In the genomic region with DNA sequence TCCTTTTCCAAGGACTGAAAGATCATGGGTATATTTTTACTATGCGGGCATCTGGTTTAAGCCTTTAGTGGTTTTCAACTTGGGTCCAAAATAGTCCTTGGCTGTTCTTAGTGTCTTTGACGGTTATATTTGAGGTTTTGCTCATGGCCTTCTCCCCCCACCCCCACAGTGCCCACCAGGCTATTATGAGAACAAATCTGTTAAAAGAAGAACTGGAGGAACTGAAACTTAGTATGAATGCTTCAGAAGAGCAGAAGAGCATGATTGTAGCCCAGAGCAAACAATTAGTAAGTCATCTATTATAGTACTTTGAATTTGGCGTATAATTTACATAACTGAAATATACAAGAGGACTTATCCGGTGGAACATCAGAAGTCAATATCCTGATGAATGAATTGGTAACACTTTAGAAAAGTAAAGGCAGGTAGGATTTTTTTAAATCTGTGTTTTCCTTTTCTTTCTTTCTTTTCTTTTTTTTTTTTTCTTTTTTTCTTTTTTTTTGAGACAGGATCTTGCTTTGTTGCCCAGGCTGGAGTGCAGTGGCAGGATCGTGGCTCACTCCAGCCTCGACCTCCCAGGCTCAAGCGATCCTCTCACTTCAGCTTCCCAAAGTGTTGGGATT, we compare ENCODE assay signal across 1 cellular context.
A peak's percentile ranks its signal among the peaks of the same experiment; 100 is the strongest.
TF ChIP-seq lines count a peak whose summit lies in the region.

No MANE protein-coding gene starts in this region.

TF ChIP-seq in GM12878, 131 proteins besides CTCF, POLR2A, EP300 and RAD21 (continued from another document and continues in another):
- TF ChIP-seq, protein P1, sequence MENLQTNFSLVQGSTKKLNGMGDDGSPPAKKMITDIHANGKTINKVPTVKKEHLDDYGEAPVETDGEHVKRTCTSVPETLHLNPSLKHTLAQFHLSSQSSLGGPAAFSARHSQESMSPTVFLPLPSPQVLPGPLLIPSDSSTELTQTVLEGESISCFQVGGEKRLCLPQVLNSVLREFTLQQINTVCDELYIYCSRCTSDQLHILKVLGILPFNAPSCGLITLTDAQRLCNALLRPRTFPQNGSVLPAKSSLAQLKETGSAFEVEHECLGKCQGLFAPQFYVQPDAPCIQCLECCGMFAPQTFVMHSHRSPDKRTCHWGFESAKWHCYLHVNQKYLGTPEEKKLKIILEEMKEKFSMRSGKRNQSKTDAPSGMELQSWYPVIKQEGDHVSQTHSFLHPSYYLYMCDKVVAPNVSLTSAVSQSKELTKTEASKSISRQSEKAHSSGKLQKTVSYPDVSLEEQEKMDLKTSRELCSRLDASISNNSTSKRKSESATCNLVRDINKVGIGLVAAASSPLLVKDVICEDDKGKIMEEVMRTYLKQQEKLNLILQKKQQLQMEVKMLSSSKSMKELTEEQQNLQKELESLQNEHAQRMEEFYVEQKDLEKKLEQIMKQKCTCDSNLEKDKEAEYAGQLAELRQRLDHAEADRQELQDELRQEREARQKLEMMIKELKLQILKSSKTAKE (IDR thresholded peaks at IDR 0.05; ENCODE audit: low read depth, poor library complexity, severe bottlenecking) = peak; percentile 94
- TF ChIP-seq PAX5 (IDR thresholded peaks at IDR 0.05; ENCODE audit: borderline replicate concordance, low read depth, low read length) = peak; percentile 89
- peak; percentile 66; the same call in 1 of the 2 replicates for TF ChIP-seq YY1 (IDR thresholded peaks at IDR 0.05; ENCODE audit: low read depth, low read length)
- TF ChIP-seq MYC (IDR thresholded peaks at IDR 0.05; ENCODE audit: insufficient read depth, insufficient read length, insufficient replicate concordance, low read length, severe bottlenecking) = no peak
- TF ChIP-seq RELA (IDR thresholded peaks at IDR 0.05; ENCODE audit: borderline replicate concordance, partially characterized antibody) = no peak
- no peak for TF ChIP-seq SMC3 (IDR thresholded peaks at IDR 0.05; ENCODE audit: borderline replicate concordance, low read length)
- TF ChIP-seq TCF7 (IDR thresholded peaks at IDR 0.05; ENCODE audit: borderline replicate concordance) = peak; percentile 84
- TF ChIP-seq, protein P2, sequence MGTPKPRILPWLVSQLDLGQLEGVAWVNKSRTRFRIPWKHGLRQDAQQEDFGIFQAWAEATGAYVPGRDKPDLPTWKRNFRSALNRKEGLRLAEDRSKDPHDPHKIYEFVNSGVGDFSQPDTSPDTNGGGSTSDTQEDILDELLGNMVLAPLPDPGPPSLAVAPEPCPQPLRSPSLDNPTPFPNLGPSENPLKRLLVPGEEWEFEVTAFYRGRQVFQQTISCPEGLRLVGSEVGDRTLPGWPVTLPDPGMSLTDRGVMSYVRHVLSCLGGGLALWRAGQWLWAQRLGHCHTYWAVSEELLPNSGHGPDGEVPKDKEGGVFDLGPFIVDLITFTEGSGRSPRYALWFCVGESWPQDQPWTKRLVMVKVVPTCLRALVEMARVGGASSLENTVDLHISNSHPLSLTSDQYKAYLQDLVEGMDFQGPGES (IDR thresholded peaks at IDR 0.05) = no peak
- TF ChIP-seq, protein P3, sequence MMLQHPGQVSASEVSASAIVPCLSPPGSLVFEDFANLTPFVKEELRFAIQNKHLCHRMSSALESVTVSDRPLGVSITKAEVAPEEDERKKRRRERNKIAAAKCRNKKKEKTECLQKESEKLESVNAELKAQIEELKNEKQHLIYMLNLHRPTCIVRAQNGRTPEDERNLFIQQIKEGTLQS (IDR thresholded peaks at IDR 0.05; ENCODE audit: borderline replicate concordance, extremely low read depth, low read depth, low read length) = no peak
- no peak for TF ChIP-seq NFXL1 (IDR thresholded peaks at IDR 0.05; ENCODE audit: borderline replicate concordance)
- TF ChIP-seq FOXM1 (IDR thresholded peaks at IDR 0.05; ENCODE audit: low read depth, low read length) = peak; percentile 100
- TF ChIP-seq ZNF24 (IDR thresholded peaks at IDR 0.05) = peak; percentile 84
- TF ChIP-seq KAT2A (conservative IDR thresholded peaks at IDR 0.05; ENCODE audit: control insufficient read depth, low read depth, low read length) = no peak
- TF ChIP-seq SIN3A (IDR thresholded peaks at IDR 0.05; ENCODE audit: low read depth, low read length) = no peak
- TF ChIP-seq, protein P4, sequence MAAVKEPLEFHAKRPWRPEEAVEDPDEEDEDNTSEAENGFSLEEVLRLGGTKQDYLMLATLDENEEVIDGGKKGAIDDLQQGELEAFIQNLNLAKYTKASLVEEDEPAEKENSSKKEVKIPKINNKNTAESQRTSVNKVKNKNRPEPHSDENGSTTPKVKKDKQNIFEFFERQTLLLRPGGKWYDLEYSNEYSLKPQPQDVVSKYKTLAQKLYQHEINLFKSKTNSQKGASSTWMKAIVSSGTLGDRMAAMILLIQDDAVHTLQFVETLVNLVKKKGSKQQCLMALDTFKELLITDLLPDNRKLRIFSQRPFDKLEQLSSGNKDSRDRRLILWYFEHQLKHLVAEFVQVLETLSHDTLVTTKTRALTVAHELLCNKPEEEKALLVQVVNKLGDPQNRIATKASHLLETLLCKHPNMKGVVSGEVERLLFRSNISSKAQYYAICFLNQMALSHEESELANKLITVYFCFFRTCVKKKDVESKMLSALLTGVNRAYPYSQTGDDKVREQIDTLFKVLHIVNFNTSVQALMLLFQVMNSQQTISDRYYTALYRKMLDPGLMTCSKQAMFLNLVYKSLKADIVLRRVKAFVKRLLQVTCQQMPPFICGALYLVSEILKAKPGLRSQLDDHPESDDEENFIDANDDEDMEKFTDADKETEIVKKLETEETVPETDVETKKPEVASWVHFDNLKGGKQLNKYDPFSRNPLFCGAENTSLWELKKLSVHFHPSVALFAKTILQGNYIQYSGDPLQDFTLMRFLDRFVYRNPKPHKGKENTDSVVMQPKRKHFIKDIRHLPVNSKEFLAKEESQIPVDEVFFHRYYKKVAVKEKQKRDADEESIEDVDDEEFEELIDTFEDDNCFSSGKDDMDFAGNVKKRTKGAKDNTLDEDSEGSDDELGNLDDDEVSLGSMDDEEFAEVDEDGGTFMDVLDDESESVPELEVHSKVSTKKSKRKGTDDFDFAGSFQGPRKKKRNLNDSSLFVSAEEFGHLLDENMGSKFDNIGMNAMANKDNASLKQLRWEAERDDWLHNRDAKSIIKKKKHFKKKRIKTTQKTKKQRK (IDR thresholded peaks at IDR 0.05; ENCODE audit: low read depth, low read length) = no peak
- no peak for TF ChIP-seq SUZ12 (IDR thresholded peaks at IDR 0.05; ENCODE audit: unreplicated experiment)
- no peak for TF ChIP-seq KLF5 (IDR thresholded peaks at IDR 0.05; ENCODE audit: partially characterized antibody)
- peak; percentile 76 for TF ChIP-seq JUNB (IDR thresholded peaks at IDR 0.05)
- TF ChIP-seq HDAC2 (IDR thresholded peaks at IDR 0.05) = no peak
- TF ChIP-seq ZBED1 (IDR thresholded peaks at IDR 0.05; ENCODE audit: borderline replicate concordance) = peak; percentile 98
- TF ChIP-seq POLR2AphosphoS5 (IDR thresholded peaks at IDR 0.05; ENCODE audit: low read length) = no peak
- TF ChIP-seq, protein P5, sequence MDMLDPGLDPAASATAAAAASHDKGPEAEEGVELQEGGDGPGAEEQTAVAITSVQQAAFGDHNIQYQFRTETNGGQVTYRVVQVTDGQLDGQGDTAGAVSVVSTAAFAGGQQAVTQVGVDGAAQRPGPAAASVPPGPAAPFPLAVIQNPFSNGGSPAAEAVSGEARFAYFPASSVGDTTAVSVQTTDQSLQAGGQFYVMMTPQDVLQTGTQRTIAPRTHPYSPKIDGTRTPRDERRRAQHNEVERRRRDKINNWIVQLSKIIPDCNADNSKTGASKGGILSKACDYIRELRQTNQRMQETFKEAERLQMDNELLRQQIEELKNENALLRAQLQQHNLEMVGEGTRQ (IDR thresholded peaks at IDR 0.05; ENCODE audit: borderline replicate concordance, low read depth, low read length) = no peak
- TF ChIP-seq BACH1 (IDR thresholded peaks at IDR 0.05; ENCODE audit: borderline replicate concordance) = peak; percentile 54; the same call in 1 of the 2 replicates
- TF ChIP-seq, protein P6, sequence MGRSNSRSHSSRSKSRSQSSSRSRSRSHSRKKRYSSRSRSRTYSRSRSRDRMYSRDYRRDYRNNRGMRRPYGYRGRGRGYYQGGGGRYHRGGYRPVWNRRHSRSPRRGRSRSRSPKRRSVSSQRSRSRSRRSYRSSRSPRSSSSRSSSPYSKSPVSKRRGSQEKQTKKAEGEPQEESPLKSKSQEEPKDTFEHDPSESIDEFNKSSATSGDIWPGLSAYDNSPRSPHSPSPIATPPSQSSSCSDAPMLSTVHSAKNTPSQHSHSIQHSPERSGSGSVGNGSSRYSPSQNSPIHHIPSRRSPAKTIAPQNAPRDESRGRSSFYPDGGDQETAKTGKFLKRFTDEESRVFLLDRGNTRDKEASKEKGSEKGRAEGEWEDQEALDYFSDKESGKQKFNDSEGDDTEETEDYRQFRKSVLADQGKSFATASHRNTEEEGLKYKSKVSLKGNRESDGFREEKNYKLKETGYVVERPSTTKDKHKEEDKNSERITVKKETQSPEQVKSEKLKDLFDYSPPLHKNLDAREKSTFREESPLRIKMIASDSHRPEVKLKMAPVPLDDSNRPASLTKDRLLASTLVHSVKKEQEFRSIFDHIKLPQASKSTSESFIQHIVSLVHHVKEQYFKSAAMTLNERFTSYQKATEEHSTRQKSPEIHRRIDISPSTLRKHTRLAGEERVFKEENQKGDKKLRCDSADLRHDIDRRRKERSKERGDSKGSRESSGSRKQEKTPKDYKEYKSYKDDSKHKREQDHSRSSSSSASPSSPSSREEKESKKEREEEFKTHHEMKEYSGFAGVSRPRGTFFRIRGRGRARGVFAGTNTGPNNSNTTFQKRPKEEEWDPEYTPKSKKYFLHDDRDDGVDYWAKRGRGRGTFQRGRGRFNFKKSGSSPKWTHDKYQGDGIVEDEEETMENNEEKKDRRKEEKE (IDR thresholded peaks at IDR 0.05) = no peak
- TF ChIP-seq RAD51 (IDR thresholded peaks at IDR 0.05) = peak; percentile 40; the same call in 1 of the 2 replicates
- 0 out of 2 replicates have a peak, but pooled peaks have one; percentile 31 for TF ChIP-seq ZSCAN29 (IDR thresholded peaks at IDR 0.05)
- TF ChIP-seq, protein P7, sequence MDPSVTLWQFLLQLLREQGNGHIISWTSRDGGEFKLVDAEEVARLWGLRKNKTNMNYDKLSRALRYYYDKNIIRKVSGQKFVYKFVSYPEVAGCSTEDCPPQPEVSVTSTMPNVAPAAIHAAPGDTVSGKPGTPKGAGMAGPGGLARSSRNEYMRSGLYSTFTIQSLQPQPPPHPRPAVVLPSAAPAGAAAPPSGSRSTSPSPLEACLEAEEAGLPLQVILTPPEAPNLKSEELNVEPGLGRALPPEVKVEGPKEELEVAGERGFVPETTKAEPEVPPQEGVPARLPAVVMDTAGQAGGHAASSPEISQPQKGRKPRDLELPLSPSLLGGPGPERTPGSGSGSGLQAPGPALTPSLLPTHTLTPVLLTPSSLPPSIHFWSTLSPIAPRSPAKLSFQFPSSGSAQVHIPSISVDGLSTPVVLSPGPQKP (IDR thresholded peaks at IDR 0.05; ENCODE audit: low read depth, low read length) = no peak
- no peak for TF ChIP-seq NFYA (IDR thresholded peaks at IDR 0.05; ENCODE audit: borderline replicate concordance, low read depth, low read length)
- TF ChIP-seq, protein P8, sequence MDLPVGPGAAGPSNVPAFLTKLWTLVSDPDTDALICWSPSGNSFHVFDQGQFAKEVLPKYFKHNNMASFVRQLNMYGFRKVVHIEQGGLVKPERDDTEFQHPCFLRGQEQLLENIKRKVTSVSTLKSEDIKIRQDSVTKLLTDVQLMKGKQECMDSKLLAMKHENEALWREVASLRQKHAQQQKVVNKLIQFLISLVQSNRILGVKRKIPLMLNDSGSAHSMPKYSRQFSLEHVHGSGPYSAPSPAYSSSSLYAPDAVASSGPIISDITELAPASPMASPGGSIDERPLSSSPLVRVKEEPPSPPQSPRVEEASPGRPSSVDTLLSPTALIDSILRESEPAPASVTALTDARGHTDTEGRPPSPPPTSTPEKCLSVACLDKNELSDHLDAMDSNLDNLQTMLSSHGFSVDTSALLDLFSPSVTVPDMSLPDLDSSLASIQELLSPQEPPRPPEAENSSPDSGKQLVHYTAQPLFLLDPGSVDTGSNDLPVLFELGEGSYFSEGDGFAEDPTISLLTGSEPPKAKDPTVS (IDR thresholded peaks at IDR 0.05; ENCODE audit: low read depth, low read length) = no peak
- TF ChIP-seq, protein P9, sequence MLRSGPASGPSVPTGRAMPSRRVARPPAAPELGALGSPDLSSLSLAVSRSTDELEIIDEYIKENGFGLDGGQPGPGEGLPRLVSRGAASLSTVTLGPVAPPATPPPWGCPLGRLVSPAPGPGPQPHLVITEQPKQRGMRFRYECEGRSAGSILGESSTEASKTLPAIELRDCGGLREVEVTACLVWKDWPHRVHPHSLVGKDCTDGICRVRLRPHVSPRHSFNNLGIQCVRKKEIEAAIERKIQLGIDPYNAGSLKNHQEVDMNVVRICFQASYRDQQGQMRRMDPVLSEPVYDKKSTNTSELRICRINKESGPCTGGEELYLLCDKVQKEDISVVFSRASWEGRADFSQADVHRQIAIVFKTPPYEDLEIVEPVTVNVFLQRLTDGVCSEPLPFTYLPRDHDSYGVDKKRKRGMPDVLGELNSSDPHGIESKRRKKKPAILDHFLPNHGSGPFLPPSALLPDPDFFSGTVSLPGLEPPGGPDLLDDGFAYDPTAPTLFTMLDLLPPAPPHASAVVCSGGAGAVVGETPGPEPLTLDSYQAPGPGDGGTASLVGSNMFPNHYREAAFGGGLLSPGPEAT (IDR thresholded peaks at IDR 0.05; ENCODE audit: low read depth) = peak; percentile 95
- peak; percentile 86 for TF ChIP-seq ATF7 (IDR thresholded peaks at IDR 0.05; ENCODE audit: low read depth)
- peak; percentile 98 for TF ChIP-seq SPI1 (IDR thresholded peaks at IDR 0.05; ENCODE audit: borderline replicate concordance, insufficient read depth, low read depth, low read length)
- TF ChIP-seq, protein P10, sequence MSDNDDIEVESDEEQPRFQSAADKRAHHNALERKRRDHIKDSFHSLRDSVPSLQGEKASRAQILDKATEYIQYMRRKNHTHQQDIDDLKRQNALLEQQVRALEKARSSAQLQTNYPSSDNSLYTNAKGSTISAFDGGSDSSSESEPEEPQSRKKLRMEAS (IDR thresholded peaks at IDR 0.05; ENCODE audit: low read depth, low read length) = no peak; the same call in 1 of the 2 replicates
- TF ChIP-seq CBX5 (IDR thresholded peaks at IDR 0.05; ENCODE audit: low read depth) = peak; percentile 93; the same call in 1 of the 2 replicates
